ENCODE assay signal across 9 cellular contexts in the genomic region with DNA sequence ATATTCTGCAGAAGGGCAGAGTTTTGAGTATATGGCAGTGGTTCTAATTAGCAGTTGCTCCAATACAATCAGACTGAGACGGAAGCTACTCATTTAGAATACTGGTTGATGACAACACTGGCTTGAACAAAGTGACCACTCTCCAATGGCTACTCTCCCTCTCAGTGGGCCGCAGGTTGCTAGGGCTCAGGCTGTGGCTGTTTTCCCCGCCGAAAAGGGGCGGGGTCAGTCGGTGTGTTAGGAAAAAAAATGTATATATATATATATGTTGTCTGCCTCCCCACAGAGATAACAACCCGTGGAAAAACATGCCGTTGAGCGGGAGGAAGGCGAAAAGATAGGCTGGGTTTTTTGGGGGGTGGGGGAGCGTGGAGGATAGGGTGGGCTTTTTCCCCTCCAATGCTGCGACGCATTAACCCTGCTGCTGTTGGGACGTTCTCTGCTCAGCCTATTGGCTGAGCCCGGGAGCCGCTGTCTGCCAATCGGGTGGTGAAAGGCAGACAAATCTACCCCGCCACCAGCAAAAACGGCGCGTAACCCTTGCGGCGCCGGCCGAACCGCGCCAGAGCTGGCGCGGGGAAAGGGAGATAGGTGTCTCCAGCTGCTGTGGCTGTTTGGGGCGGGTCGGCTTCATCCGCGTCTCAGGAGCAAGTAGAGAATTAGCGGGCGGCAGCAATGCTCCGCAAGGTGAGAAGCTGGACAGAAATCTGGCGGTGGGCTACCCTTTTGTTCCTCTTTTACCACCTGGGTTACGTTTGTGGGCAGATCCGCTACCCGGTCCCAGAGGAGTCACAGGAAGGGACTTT. TPM values are rescaled to one million over a fixed set of nuclear protein-coding genes. Genes with fewer than 3 reads are reported as not detected.
DNase-seq lines count a peak whose midpoint lies in the region; ATAC-seq and TF ChIP-seq lines count a peak whose summit lies in the region.
"Had no signal": no experiment of that assay in that cellular context is flagged by ENCODE, and none has a peak within 500 bp of the region (broad histone marks: within the 10 kb centered on the region; RNA-seq: fewer than 3 reads in every experiment).

A gene (plus strand): TSS at position 532 of the 806 bp plus-strand sequence. CDS start 144 bp downstream, at position 676.

- H3K27me3 ChIP-seq in iPS-15b (ENCODE audit: control insufficient read depth, insufficient read depth, low read length), result peaks cover 32% of the 10 kb centered on the region
- peaks cover 0 to 4% (median 0%) of the 10 kb centered on the region in 3 donors for H3K27me3 ChIP-seq in skeletal muscle tissue (ENCODE audit: control insufficient read depth in 3 of 3, insufficient read depth in 3 of 3, low read length in 3 of 3)
- no peaks in the 10 kb centered on the region for H3K27me3 ChIP-seq in PC-3 (ENCODE audit: low read length)

- no peak within 1 kb of the TSS for H2AFZ ChIP-seq in PC-3 (ENCODE audit: low read length)

- BruUV-seq in PC-3 (replicated peaks; lab: Mats Ljungman, UMichigan), result no TSS peak

- H3K79me2 ChIP-seq in PC-3 (ENCODE audit: low read length), result no peaks in the 10 kb centered on the region

- peaks cover 6% of the 10 kb centered on the region for H3K4me1 Mint-ChIP-seq in activated naive CD8-positive, alpha-beta T cell treated with anti-CD3 and anti-CD28 coated beads, Interleukin-2, amount 50 U/mL, for 24 hours

- intact Hi-C loops in PC-3 (cut with micrococcal nuclease), result no loop called here

- DNase-seq in activated CD8-positive, alpha-beta memory T cell treated with anti-CD3 and anti-CD28 coated beads for 24 hours, result peak; percentile 53
- DNase-seq in activated CD8-positive, alpha-beta memory T cell treated with anti-CD3 and anti-CD28 coated beads, Interleukin-2, amount 50 U/mL, for 48 hours, result no peak
- DNase-seq in activated naive CD8-positive, alpha-beta T cell treated with anti-CD3 and anti-CD28 coated beads, Interleukin-2, amount 50 U/mL, for 24 hours, result no peak
- DNase-seq in PC-3 (no peak), NCI-H1694 treated with DMSO at 0.1 percent for 48 hours (lab: John Stamatoyannopoulos, UW) (no peak)

- H3K9ac ChIP-seq in iPS-15b (ENCODE audit: low read depth, low read length), result peak within 1 kb of the TSS; percentile 8
- peak within 1 kb of the TSS in 2 of 3 donors; percentile 32 to 60 for H3K9ac ChIP-seq in skeletal muscle tissue (ENCODE audit: low read depth in 1 of 3, low read length in 3 of 3)
- no peak within 1 kb of the TSS for H3K9ac ChIP-seq in PC-3 (ENCODE audit: low read length)

- no peaks in the 10 kb centered on the region for H3K9me2 ChIP-seq in PC-3 (replicated peaks; ENCODE audit: low read length)

- no peaks in the 10 kb centered on the region for H3F3A ChIP-seq in PC-3 (ENCODE audit: low read length, unreplicated experiment)

- H3K27me3 Mint-ChIP-seq in activated naive CD8-positive, alpha-beta T cell treated with anti-CD3 and anti-CD28 coated beads, Interleukin-2, amount 50 U/mL, for 24 hours, result peaks cover 85% of the 10 kb centered on the region

- no peaks in the 10 kb centered on the region for H3K36me3 ChIP-seq in iPS-15b (ENCODE audit: control insufficient read depth, insufficient read depth, low read length)
- peaks cover 6 to 9% (median 8%) of the 10 kb centered on the region in 3 donors for H3K36me3 ChIP-seq in skeletal muscle tissue (ENCODE audit: control insufficient read depth in 3 of 3, insufficient read depth in 3 of 3, low read length in 3 of 3)
- no peaks in the 10 kb centered on the region for H3K36me3 ChIP-seq in PC-3 (ENCODE audit: low read depth, low read length)

- H3K9me3 Mint-ChIP-seq in activated naive CD8-positive, alpha-beta T cell treated with anti-CD3 and anti-CD28 coated beads, Interleukin-2, amount 50 U/mL, for 24 hours, result no peaks in the 10 kb centered on the region

- H3K27ac Mint-ChIP-seq in activated naive CD8-positive, alpha-beta T cell treated with anti-CD3 and anti-CD28 coated beads, Interleukin-2, amount 50 U/mL, for 24 hours, result no peak within 1 kb of the TSS

- H3K27ac ChIP-seq in skeletal muscle tissue (ENCODE audit: low read depth, low read length) (no peak within 1 kb of the TSS), PC-3 (ENCODE audit: low read length) (no peak within 1 kb of the TSS)
- H3K27ac ChIP-seq: C4-2B had no signal

- no peaks in the 10 kb centered on the region for H3K36me3 Mint-ChIP-seq in activated naive CD8-positive, alpha-beta T cell treated with anti-CD3 and anti-CD28 coated beads, Interleukin-2, amount 50 U/mL, for 24 hours (ENCODE audit: low read depth)

- peak; percentile 35 for ATAC-seq in activated naive CD8-positive, alpha-beta T cell treated with anti-CD3 and anti-CD28 coated beads, Interleukin-2, amount 50 U/mL, for 24 hours
- ATAC-seq in PC-3 (no peak), GM21515 (IDR thresholded peaks at IDR 0.05; ENCODE audit: unreplicated experiment) (no peak)

- H3K9me3 ChIP-seq in iPS-15b (ENCODE audit: control insufficient read depth, insufficient read depth, low read length) (no peaks in the 10 kb centered on the region), skeletal muscle tissue (ENCODE audit: control insufficient read depth in 3 of 3, low read length in 3 of 3) (no peaks in the 10 kb centered on the region), PC-3 (ENCODE audit: low read length) (no peaks in the 10 kb centered on the region)

- peak within 1 kb of the TSS; percentile 77 for H3K4me3 ChIP-seq in iPS-15b (ENCODE audit: low read depth, low read length)
- H3K4me3 ChIP-seq in skeletal muscle tissue (ENCODE audit: low read length in 3 of 3), result peak within 1 kb of the TSS; percentile 25 to 65 (median 54)
- H3K4me3 ChIP-seq in PC-3 (ENCODE audit: low read length), result no peak within 1 kb of the TSS

- POLR2A ChIA-PET in PC-3 (lab: Charles Lee; ENCODE audit: unreplicated experiment), result no interaction called here

- no peak within 1 kb of the TSS for H3K4me2 ChIP-seq in PC-3 (ENCODE audit: low read length)

- H4K20me1 ChIP-seq in PC-3 (ENCODE audit: low read length), result no peaks in the 10 kb centered on the region

- peaks cover 19% of the 10 kb centered on the region for H3K4me1 ChIP-seq in iPS-15b (ENCODE audit: control insufficient read depth, insufficient read depth, low read length)
- H3K4me1 ChIP-seq in skeletal muscle tissue (ENCODE audit: control insufficient read depth in 3 of 3, insufficient read depth in 3 of 3, low read length in 3 of 3), result peaks cover 36 to 41% (median 40%) of the 10 kb centered on the region in 3 donors
- peaks cover 13% of the 10 kb centered on the region; the same call in 1 of the 2 replicates for H3K4me1 ChIP-seq in PC-3 (ENCODE audit: insufficient read depth, low read length)

- CTCF ChIA-PET in PC-3 (lab: Charles Lee), result no interaction called here

- peak within 1 kb of the TSS; percentile 21 for H3K4me3 Mint-ChIP-seq in activated naive CD8-positive, alpha-beta T cell treated with anti-CD3 and anti-CD28 coated beads, Interleukin-2, amount 50 U/mL, for 24 hours

- TF ChIP-seq CTCF in PC-3 (conservative IDR thresholded peaks at IDR 0.05; ENCODE audit: low read depth, low read length), result no peak

RNA-seq across cellular contexts. Expression of the gene that starts here (rescaled TPM):
- total RNA-seq in skeletal muscle tissue (3.7 TPM), PC-3 (2014; rRNA removed) (0.58 and 1.5 TPM in 2 replicates)
